9 cellular contexts compared by ENCODE assay signal in the genomic region with DNA sequence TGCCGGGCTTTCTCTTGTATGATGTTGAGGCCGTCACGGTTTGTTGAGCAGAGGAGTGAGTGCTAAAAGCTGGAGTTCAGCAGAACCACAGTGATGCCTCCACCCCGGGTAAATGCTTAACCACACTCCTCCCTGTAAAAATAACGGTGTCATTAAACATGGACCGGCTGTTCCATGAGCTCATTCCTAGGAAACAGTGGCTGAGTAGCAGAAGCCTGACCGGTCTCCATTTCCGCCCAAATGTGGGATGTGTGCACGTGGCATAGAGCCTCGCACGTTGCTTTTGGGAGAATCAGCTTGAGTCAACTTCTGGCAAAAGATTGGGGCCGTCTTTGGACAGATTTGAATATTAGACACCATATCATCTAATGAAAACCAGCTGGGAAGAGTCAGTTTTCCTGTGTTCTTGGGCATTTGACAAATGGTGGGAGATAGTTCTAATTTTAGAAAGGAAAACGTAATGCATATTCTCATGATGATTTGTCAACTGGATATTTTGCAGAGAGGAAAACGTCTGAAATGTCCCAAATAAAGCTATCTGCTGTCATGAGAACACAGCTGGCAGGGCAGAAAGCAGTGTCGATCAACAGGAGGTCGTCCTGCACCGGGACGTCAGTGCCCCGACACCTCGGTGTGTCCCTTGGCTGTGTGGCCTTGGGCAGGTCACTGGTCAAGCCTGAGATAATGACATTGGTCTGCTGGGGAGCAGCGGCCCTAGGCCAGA. TPM values are rescaled to one million over a fixed set of nuclear protein-coding genes. Genes with fewer than 3 reads are reported as not detected.
DNase-seq lines count a peak whose midpoint lies in the region; ATAC-seq and TF ChIP-seq lines count a peak whose summit lies in the region.
"Had no signal": no experiment of that assay in that cellular context is flagged by ENCODE, and none has a peak within 500 bp of the region (broad histone marks: within the 10 kb centered on the region; RNA-seq: fewer than 3 reads in every experiment).

No MANE protein-coding gene starts in this region.

- no peaks in the 10 kb centered on the region for H3K9me3 Mint-ChIP-seq in activated CD4-positive, alpha-beta T cell treated with anti-CD3 and anti-CD28 coated beads, Interleukin-2, amount 10 ng/mL, durations not matched to agents 24 days and 14 days
- no peaks in the 10 kb centered on the region for H3K9me3 Mint-ChIP-seq in endodermal cell
- H3K9me3 Mint-ChIP-seq: naive thymus-derived CD8-positive, alpha-beta T cell had no signal

- H3K36me3 Mint-ChIP-seq in activated CD4-positive, alpha-beta T cell treated with anti-CD3 and anti-CD28 coated beads, Interleukin-2, amount 10 ng/mL, durations not matched to agents 24 days and 14 days (ENCODE audit: low read depth), result no peaks in the 10 kb centered on the region
- H3K36me3 Mint-ChIP-seq in endodermal cell (ENCODE audit: low read depth), result peaks cover 37% of the 10 kb centered on the region
- H3K36me3 Mint-ChIP-seq: naive thymus-derived CD8-positive, alpha-beta T cell had no signal

- H3K27ac Mint-ChIP-seq in activated CD4-positive, alpha-beta T cell treated with anti-CD3 and anti-CD28 coated beads, Interleukin-2, amount 10 ng/mL, durations not matched to agents 24 days and 14 days, result no peak overlapping the region
- no peak overlapping the region for H3K27ac Mint-ChIP-seq in endodermal cell

- H3K4me3 Mint-ChIP-seq in activated CD4-positive, alpha-beta T cell treated with anti-CD3 and anti-CD28 coated beads, Interleukin-2, amount 10 ng/mL, durations not matched to agents 24 days and 14 days, result no peak overlapping the region
- H3K4me3 Mint-ChIP-seq in endodermal cell, result no peak overlapping the region
- H3K4me3 Mint-ChIP-seq: naive thymus-derived CD8-positive, alpha-beta T cell had no signal

- DNase-seq in SHP77 treated with DMSO at 0.1 percent for 48 hours (lab: John Stamatoyannopoulos, UW) (peak; percentile 81), left cardiac atrium (peak; percentile 82), stromal cell of bone marrow (ENCODE audit: low read depth) (peak; percentile 99), SKM-1 (lab: John Stamatoyannopoulos, UW; ENCODE audit: unreplicated experiment) (no peak), endodermal cell (no peak)
- DNase-seq in activated CD4-positive, alpha-beta T cell treated with anti-CD3 and anti-CD28 coated beads, Interleukin-2, amount 10 ng/mL, durations not matched to agents 24 days and 14 days, result no peak

- intact Hi-C loops in left cardiac atrium (cut with DNase I), result loop anchor here in 1 of 2 donors (5.0 kb wide), 1 partner anchor 78 kb away; no protein-coding TSS in a partner anchor
- intact Hi-C loops in activated CD4-positive, alpha-beta T cell treated with anti-CD3 and anti-CD28 coated beads, Interleukin-2, amount 10 ng/mL, durations not matched to agents 24 days and 14 days (cut with micrococcal nuclease), result loop anchor here (5.0 kb wide), 1 partner anchor 232 kb away; no protein-coding TSS in a partner anchor

- H3K4me1 ChIP-seq in endodermal cell (ENCODE audit: control insufficient read depth, insufficient read depth, low read length), result peaks cover 12% of the 10 kb centered on the region

- H3K27me3 Mint-ChIP-seq in activated CD4-positive, alpha-beta T cell treated with anti-CD3 and anti-CD28 coated beads, Interleukin-2, amount 10 ng/mL, durations not matched to agents 24 days and 14 days, result peaks cover 25% of the 10 kb centered on the region
- H3K27me3 Mint-ChIP-seq in endodermal cell (ENCODE audit: insufficient read depth), result no peaks in the 10 kb centered on the region

- no peak overlapping the region for H3K27ac ChIP-seq in endodermal cell (ENCODE audit: low read depth, low read length)

- peaks cover 27% of the 10 kb centered on the region for H3K4me1 Mint-ChIP-seq in activated CD4-positive, alpha-beta T cell treated with anti-CD3 and anti-CD28 coated beads, Interleukin-2, amount 10 ng/mL, durations not matched to agents 24 days and 14 days
- peaks cover 50% of the 10 kb centered on the region for H3K4me1 Mint-ChIP-seq in endodermal cell

- WGBS in endodermal cell (ENCODE audit: insufficient coverage in 1 of 2, insufficient read length in 1 of 2), 2 experiments, result 87 to 91% methylated on average over 18 to 21 of the region's 21 CpGs

- H3K9me3 ChIP-seq in endodermal cell (ENCODE audit: control insufficient read depth, low read length), result no peaks in the 10 kb centered on the region

- no peak overlapping the region for H3K9ac ChIP-seq in endodermal cell (ENCODE audit: extremely low read depth, low read length, poor library complexity, severe bottlenecking)

- H3K27me3 ChIP-seq in endodermal cell (ENCODE audit: control insufficient read depth, insufficient read depth, low read length, poor library complexity, severe bottlenecking), result no peaks in the 10 kb centered on the region

- peaks cover 53% of the 10 kb centered on the region for H3K36me3 ChIP-seq in endodermal cell (ENCODE audit: control insufficient read depth, insufficient read depth, low read length)

- no peak for TF ChIP-seq CTCF in endodermal cell (conservative IDR thresholded peaks at IDR 0.05)

- ATAC-seq in GM18868 (IDR thresholded peaks at IDR 0.05; ENCODE audit: unreplicated experiment), result peak; percentile 43
- peak; percentile 46 for ATAC-seq in HG03378 (IDR thresholded peaks at IDR 0.05; ENCODE audit: unreplicated experiment)
- ATAC-seq in left cardiac atrium, result peak; percentile 71 to 82
- ATAC-seq: naive thymus-derived CD8-positive, alpha-beta T cell had no signal

- H3K4me3 ChIP-seq in endodermal cell (ENCODE audit: low read length), result no peak overlapping the region

RNA-seq across cellular contexts. Expression of a gene that starts 42.4 kb away (rescaled TPM):
- total RNA-seq in left cardiac atrium, result 10 to 100 TPM; 69.3 to 99.6 TPM
- 210 and 216 TPM in 2 replicates for total RNA-seq in activated CD4-positive, alpha-beta T cell treated with anti-CD3 and anti-CD28 coated beads, Interleukin-2, amount 10 ng/mL, durations not matched to agents 24 days and 14 days
- 100 to 1,000 TPM; 102 to 132 TPM for total RNA-seq in endodermal cell
- 54.2 TPM for polyA plus RNA-seq in endodermal cell (2013, experiment 1 of 2)
- 58.4 TPM for polyA plus RNA-seq in endodermal cell (2013, experiment 2 of 2)

Comparison
In these comparisons a context has a peak if more than half of its experiments do, and no peak if none do; other contexts are left out.
1. DNase-seq: peak in SHP77 treated with DMSO at 0.1 percent for 48 hours (single experiment), left cardiac atrium (single experiment) and stromal cell of bone marrow (single experiment); none in SKM-1 (single experiment), activated CD4-positive, alpha-beta T cell treated with anti-CD3 and anti-CD28 coated beads, Interleukin-2, amount 10 ng/mL, durations not matched to agents 24 days and 14 days (single experiment) and endodermal cell (single experiment).
2. Peak in every context shown above with its lines, with median percentiles within 50 percentile points of each other: ATAC-seq.